Comparison of ENCODE assay signal across 8 cellular contexts in the genomic region with DNA sequence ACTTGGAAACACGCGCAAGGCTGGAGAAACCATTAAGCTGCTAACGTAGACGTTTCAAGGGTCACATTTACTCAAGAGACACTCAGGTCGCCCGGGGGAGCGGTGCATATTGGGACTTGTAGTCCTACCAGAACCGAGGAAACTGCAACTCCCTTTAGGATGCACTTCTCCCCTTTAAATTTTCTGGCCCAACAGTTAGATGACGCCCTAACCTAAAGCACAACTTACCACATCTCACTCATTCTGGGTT. TPM values are rescaled to one million over a fixed set of nuclear protein-coding genes. Genes with fewer than 3 reads are reported as not detected.
DNase-seq lines count a peak whose midpoint lies in the region; ATAC-seq and TF ChIP-seq lines count a peak whose summit lies in the region.

No MANE protein-coding gene starts in this region.

- intact Hi-C loops in activated B cell treated with CpG ODN at 0.5 μM for 24 hours (cut with micrococcal nuclease) (loop anchor here (1.0 to 5.0 kb wide), 7 partner anchors 37 to 1387 kb away; a partner anchor contains a TSS), Right ventricle myocardium superior (cut with DNase I) (loop anchor here (2.0 to 10.0 kb wide), 2 partner anchors 82 to 194 kb away; a partner anchor contains a TSS), psoas muscle (cut with DNase I) (loop anchor here in 1 of 2 donors (5.0 kb wide), 2 partner anchors 83 to 197 kb away; a partner anchor contains a TSS)

- peak overlapping the region; percentile 98 for H3K27ac ChIP-seq in psoas muscle

- peak; percentile 56 for DNase-seq in GM10248 (ENCODE audit: extremely low spot score)
- no peak for DNase-seq in activated B cell treated with CpG ODN at 0.5 μM for 24 hours
- DNase-seq in Right ventricle myocardium superior, result peak; percentile 92
- DNase-seq in psoas muscle, result peak in 1 of 2 donors; percentile 86
- no peak for DNase-seq in cortex of kidney (lab: John Stamatoyannopoulos, UW)

- CTCF ChIA-PET in GM10248 (lab: Yijun Ruan, JAX) (interaction anchor here (0.8 to 1.9 kb wide), 10 partner anchors 11 to 341 kb away, joined by 3 to 14 read pairs (median 4); a partner anchor contains a TSS), activated B cell treated with CpG ODN at 0.5 μM for 24 hours (lab: Charles Lee) (interaction anchor here (0.8 to 2.3 kb wide), 5 partner anchors 23 to 342 kb away, joined by 3 to 15 read pairs (median 6); a partner anchor contains a TSS)

- H3K36me3 ChIP-seq in psoas muscle (ENCODE audit: insufficient read depth in 1 of 2, low read depth in 1 of 2), result no peaks in the 10 kb centered on the region

- 0 to 1% (median 0%) methylated on average over 9 of the region's 9 CpGs for WGBS in psoas muscle, 3 donors

- no peaks in the 10 kb centered on the region for H3K27me3 ChIP-seq in psoas muscle (ENCODE audit: insufficient read depth in 3 of 3, low read length in 2 of 3)

- ATAC-seq in GM21367 (IDR thresholded peaks at IDR 0.05; ENCODE audit: unreplicated experiment) (peak; percentile 47), HG03558 (IDR thresholded peaks at IDR 0.05; ENCODE audit: extremely low read depth, unreplicated experiment) (peak; percentile 28), activated B cell treated with CpG ODN at 0.5 μM for 24 hours (ENCODE audit: low read depth) (peak; percentile 48), Right ventricle myocardium superior (ENCODE audit: poor library complexity) (peak; percentile 83), psoas muscle (peak; percentile 72 to 84 (median 80)), GM18861 (IDR thresholded peaks at IDR 0.05; ENCODE audit: unreplicated experiment) (no peak)

- H3K4me1 Mint-ChIP-seq in activated B cell treated with CpG ODN at 0.5 μM for 24 hours, result peaks cover 43% of the 10 kb centered on the region

- H3K4me1 ChIP-seq in psoas muscle, result peaks cover 30% of the 10 kb centered on the region

- H3K36me3 Mint-ChIP-seq in activated B cell treated with CpG ODN at 0.5 μM for 24 hours (ENCODE audit: low read depth), result peaks cover 10% of the 10 kb centered on the region

- H3K9me3 ChIP-seq in psoas muscle, result no peaks in the 10 kb centered on the region

- TF ChIP-seq CTCF in GM10248 (IDR thresholded peaks at IDR 0.05; ENCODE audit: control extremely low read depth, extremely low read depth, low read depth, missing control alignments) (no peak), activated B cell treated with CpG ODN at 0.5 μM for 24 hours (IDR thresholded peaks at IDR 0.05) (no peak), psoas muscle (IDR thresholded peaks at IDR 0.05) (no peak)

- peak overlapping the region; percentile 99 for H3K4me3 Mint-ChIP-seq in activated B cell treated with CpG ODN at 0.5 μM for 24 hours

- H3K27me3 Mint-ChIP-seq in activated B cell treated with CpG ODN at 0.5 μM for 24 hours, result peaks cover 2% of the 10 kb centered on the region

- POLR2A ChIA-PET in GM10248 (lab: Yijun Ruan, JAX) (interaction anchor here (0.5 to 1.2 kb wide), 6 partner anchors 9 to 282 kb away, joined by 3 to 6 read pairs (median 3); no protein-coding TSS in a partner anchor), activated B cell treated with CpG ODN at 0.5 μM for 24 hours (lab: Charles Lee) (interaction anchor here (0.6 to 2.3 kb wide), 37 partner anchors 9 to 365 kb away, joined by 3 to 37 read pairs (median 6); a partner anchor contains a TSS)

- H3K4me3 ChIP-seq in psoas muscle, result peak overlapping the region; percentile 87

- no peaks in the 10 kb centered on the region for H3K9me3 Mint-ChIP-seq in activated B cell treated with CpG ODN at 0.5 μM for 24 hours

- H3K27ac Mint-ChIP-seq in activated B cell treated with CpG ODN at 0.5 μM for 24 hours, result peak overlapping the region; percentile 98

RNA-seq across cellular contexts. Expression of a gene that starts 0.4 kb away (rescaled TPM):
- total RNA-seq in activated B cell treated with CpG ODN at 0.5 μM for 24 hours (66.8 and 76.9 TPM in 2 replicates), Right ventricle myocardium superior (23.3 TPM), psoas muscle (10 to 100 TPM; 15.7 to 21.7 (median 18.3) TPM)
- 1 to 10 TPM; 5.1 to 8.6 (median 6.0) TPM for polyA plus RNA-seq in psoas muscle

Comparison
In these comparisons a context has a peak if more than half of its experiments do, and no peak if none do; other contexts are left out.
1. DNase-seq: peak in GM10248 (single experiment) and Right ventricle myocardium superior (single experiment); none in activated B cell treated with CpG ODN at 0.5 μM for 24 hours (single experiment) and cortex of kidney (single experiment).